1 cellular context compared by ENCODE assay signal in the genomic region with DNA sequence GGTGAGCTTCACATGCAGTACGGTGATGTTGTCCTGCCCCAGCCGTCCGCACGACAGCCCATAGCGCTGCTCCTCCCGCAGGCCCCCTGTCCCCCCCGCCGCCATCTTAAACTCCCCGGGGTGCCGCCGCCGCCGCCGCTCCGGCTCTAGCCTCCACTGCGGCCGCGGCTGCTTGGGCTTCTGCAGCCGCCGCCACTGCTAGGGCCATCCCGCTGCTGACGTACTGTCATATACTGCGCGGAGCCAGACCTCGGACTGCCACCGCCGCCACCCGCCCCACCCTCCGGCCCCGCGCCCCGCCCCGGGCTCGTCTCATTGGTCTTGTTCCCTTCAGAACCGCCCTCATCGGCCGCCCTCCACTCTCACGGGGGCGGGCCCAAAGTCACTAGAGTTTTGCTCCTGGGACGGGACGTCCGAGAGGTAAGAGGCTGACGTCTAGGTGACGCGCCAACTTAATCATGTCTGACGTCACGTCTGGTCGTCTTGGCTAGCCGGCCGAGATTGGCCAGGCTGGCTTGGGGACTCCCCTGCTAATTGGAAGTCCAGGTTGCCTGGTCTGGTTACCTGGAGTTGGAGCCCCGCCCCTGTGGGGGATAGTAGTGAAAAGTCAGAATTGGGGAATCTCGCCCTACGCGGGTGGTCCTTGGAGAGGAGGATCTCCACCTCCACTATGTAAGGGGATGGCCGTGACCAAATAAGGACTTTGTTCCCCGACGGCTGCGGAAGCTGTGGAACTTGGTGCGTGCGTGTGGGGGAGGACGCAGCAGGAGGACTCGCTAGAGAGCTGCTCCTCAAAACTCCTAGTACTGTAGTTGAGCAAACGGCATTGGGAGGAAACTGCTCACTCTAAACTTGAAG.
TF ChIP-seq lines count a peak whose summit lies in the region.

A gene (minus strand): TSS at position 235 of the 858 bp plus-strand sequence. CDS start 130 bp downstream, at position 105.

TF ChIP-seq in HepG2, 621 proteins besides CTCF, POLR2A, EP300 and RAD21 (continued from another document and continues in another):
- TF ChIP-seq, protein P1, sequence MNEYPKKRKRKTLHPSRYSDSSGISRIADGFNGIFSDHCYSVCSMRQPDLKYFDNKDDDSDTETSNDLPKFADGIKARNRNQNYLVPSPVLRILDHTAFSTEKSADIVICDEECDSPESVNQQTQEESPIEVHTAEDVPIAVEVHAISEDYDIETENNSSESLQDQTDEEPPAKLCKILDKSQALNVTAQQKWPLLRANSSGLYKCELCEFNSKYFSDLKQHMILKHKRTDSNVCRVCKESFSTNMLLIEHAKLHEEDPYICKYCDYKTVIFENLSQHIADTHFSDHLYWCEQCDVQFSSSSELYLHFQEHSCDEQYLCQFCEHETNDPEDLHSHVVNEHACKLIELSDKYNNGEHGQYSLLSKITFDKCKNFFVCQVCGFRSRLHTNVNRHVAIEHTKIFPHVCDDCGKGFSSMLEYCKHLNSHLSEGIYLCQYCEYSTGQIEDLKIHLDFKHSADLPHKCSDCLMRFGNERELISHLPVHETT (CRISPR knock-in tag; conservative IDR thresholded peaks at IDR 0.05): no peak
- TF ChIP-seq JARID2 (CRISPR knock-in tag; IDR thresholded peaks at IDR 0.05; ENCODE audit: insufficient replicate concordance) (no peak), ZNF550 (CRISPR knock-in tag; IDR thresholded peaks at IDR 0.05; ENCODE audit: borderline replicate concordance) (no peak), PHB2 (IDR thresholded peaks at IDR 0.05; ENCODE audit: partially characterized antibody) (no peak), HNF4G (IDR thresholded peaks at IDR 0.05; ENCODE audit: borderline replicate concordance, low read depth, low read length) (no peak; the same call in 1 of the 2 replicates), HNF4G (CRISPR knock-in tag; IDR thresholded peaks at IDR 0.05; ENCODE audit: borderline replicate concordance, low read depth) (peak; percentile 22; the same call in 1 of the 2 replicates), GPN1 (CRISPR knock-in tag; IDR thresholded peaks at IDR 0.05; ENCODE audit: borderline replicate concordance) (no peak), SALL1 (CRISPR knock-in tag; IDR thresholded peaks at IDR 0.05) (peak; percentile 78), NFYC (CRISPR knock-in tag; IDR thresholded peaks at IDR 0.05) (peak; percentile 62), KMT2B (CRISPR knock-in tag; IDR thresholded peaks at IDR 0.05) (peak; percentile 58), HNRNPLL (IDR thresholded peaks at IDR 0.05; ENCODE audit: low read depth, low read length, poor library complexity, severe bottlenecking) (peak; percentile 56), NFKB2 (CRISPR knock-in tag; IDR thresholded peaks at IDR 0.05; ENCODE audit: borderline replicate concordance) (0 out of 2 replicates have a peak, but pooled peaks have one; percentile 13), ZNF230 (CRISPR knock-in tag; IDR thresholded peaks at IDR 0.05) (no peak), ELF3 (CRISPR knock-in tag; IDR thresholded peaks at IDR 0.05) (peak; percentile 66), ZNF569 (CRISPR knock-in tag; IDR thresholded peaks at IDR 0.05; ENCODE audit: borderline replicate concordance) (peak; percentile 27; the same call in 1 of the 2 replicates), ISL2 (CRISPR knock-in tag; IDR thresholded peaks at IDR 0.05) (no peak), MED8 (CRISPR knock-in tag; IDR thresholded peaks at IDR 0.05; ENCODE audit: insufficient replicate concordance) (peak; percentile 32), MED13 (CRISPR knock-in tag; IDR thresholded peaks at IDR 0.05) (no peak; the same call in 1 of the 2 replicates), ZNF605 (CRISPR knock-in tag; IDR thresholded peaks at IDR 0.05) (peak; percentile 77), SP1 (IDR thresholded peaks at IDR 0.05) (no peak), SP1 (CRISPR knock-in tag; IDR thresholded peaks at IDR 0.05) (peak; percentile 86), SP4 (CRISPR knock-in tag; IDR thresholded peaks at IDR 0.05) (peak; percentile 71), AKAP8 (CRISPR knock-in tag; IDR thresholded peaks at IDR 0.05) (no peak), PPARG (CRISPR knock-in tag; conservative IDR thresholded peaks at IDR 0.05) (0 out of 2 replicates have a peak, but pooled peaks have one; percentile 34), TGIF2 (CRISPR knock-in tag; IDR thresholded peaks at IDR 0.05) (peak; percentile 58; the same call in 1 of the 2 replicates), POGZ (CRISPR knock-in tag; IDR thresholded peaks at IDR 0.05) (peak; percentile 97), DR1 (CRISPR knock-in tag; IDR thresholded peaks at IDR 0.05) (no peak), SOX5 (CRISPR knock-in tag; IDR thresholded peaks at IDR 0.05; ENCODE audit: borderline replicate concordance) (no peak; the same call in 1 of the 2 replicates), ZNF33A (CRISPR knock-in tag; IDR thresholded peaks at IDR 0.05; ENCODE audit: borderline replicate concordance) (no peak), ZNF225 (CRISPR knock-in tag; IDR thresholded peaks at IDR 0.05) (no peak), ZNF180 (CRISPR knock-in tag; IDR thresholded peaks at IDR 0.05; ENCODE audit: borderline replicate concordance, low read depth) (no peak), RCOR2 (CRISPR knock-in tag; IDR thresholded peaks at IDR 0.05) (peak; percentile 77), HDAC2 (CRISPR knock-in tag; IDR thresholded peaks at IDR 0.05) (peak; percentile 81; the same call in 1 of the 2 replicates), TMF1 (CRISPR knock-in tag; IDR thresholded peaks at IDR 0.05; ENCODE audit: low read depth) (peak; percentile 74; the same call in 1 of the 2 replicates), EED (CRISPR knock-in tag; IDR thresholded peaks at IDR 0.05) (no peak), RFX1 (IDR thresholded peaks at IDR 0.05) (no peak)
- TF ChIP-seq, protein P2, sequence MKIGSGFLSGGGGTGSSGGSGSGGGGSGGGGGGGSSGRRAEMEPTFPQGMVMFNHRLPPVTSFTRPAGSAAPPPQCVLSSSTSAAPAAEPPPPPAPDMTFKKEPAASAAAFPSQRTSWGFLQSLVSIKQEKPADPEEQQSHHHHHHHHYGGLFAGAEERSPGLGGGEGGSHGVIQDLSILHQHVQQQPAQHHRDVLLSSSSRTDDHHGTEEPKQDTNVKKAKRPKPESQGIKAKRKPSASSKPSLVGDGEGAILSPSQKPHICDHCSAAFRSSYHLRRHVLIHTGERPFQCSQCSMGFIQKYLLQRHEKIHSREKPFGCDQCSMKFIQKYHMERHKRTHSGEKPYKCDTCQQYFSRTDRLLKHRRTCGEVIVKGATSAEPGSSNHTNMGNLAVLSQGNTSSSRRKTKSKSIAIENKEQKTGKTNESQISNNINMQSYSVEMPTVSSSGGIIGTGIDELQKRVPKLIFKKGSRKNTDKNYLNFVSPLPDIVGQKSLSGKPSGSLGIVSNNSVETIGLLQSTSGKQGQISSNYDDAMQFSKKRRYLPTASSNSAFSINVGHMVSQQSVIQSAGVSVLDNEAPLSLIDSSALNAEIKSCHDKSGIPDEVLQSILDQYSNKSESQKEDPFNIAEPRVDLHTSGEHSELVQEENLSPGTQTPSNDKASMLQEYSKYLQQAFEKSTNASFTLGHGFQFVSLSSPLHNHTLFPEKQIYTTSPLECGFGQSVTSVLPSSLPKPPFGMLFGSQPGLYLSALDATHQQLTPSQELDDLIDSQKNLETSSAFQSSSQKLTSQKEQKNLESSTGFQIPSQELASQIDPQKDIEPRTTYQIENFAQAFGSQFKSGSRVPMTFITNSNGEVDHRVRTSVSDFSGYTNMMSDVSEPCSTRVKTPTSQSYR (CRISPR knock-in tag; IDR thresholded peaks at IDR 0.05; ENCODE audit: borderline replicate concordance): peak; percentile 57; the same call in 1 of the 2 replicates
- TF ChIP-seq, protein P3, sequence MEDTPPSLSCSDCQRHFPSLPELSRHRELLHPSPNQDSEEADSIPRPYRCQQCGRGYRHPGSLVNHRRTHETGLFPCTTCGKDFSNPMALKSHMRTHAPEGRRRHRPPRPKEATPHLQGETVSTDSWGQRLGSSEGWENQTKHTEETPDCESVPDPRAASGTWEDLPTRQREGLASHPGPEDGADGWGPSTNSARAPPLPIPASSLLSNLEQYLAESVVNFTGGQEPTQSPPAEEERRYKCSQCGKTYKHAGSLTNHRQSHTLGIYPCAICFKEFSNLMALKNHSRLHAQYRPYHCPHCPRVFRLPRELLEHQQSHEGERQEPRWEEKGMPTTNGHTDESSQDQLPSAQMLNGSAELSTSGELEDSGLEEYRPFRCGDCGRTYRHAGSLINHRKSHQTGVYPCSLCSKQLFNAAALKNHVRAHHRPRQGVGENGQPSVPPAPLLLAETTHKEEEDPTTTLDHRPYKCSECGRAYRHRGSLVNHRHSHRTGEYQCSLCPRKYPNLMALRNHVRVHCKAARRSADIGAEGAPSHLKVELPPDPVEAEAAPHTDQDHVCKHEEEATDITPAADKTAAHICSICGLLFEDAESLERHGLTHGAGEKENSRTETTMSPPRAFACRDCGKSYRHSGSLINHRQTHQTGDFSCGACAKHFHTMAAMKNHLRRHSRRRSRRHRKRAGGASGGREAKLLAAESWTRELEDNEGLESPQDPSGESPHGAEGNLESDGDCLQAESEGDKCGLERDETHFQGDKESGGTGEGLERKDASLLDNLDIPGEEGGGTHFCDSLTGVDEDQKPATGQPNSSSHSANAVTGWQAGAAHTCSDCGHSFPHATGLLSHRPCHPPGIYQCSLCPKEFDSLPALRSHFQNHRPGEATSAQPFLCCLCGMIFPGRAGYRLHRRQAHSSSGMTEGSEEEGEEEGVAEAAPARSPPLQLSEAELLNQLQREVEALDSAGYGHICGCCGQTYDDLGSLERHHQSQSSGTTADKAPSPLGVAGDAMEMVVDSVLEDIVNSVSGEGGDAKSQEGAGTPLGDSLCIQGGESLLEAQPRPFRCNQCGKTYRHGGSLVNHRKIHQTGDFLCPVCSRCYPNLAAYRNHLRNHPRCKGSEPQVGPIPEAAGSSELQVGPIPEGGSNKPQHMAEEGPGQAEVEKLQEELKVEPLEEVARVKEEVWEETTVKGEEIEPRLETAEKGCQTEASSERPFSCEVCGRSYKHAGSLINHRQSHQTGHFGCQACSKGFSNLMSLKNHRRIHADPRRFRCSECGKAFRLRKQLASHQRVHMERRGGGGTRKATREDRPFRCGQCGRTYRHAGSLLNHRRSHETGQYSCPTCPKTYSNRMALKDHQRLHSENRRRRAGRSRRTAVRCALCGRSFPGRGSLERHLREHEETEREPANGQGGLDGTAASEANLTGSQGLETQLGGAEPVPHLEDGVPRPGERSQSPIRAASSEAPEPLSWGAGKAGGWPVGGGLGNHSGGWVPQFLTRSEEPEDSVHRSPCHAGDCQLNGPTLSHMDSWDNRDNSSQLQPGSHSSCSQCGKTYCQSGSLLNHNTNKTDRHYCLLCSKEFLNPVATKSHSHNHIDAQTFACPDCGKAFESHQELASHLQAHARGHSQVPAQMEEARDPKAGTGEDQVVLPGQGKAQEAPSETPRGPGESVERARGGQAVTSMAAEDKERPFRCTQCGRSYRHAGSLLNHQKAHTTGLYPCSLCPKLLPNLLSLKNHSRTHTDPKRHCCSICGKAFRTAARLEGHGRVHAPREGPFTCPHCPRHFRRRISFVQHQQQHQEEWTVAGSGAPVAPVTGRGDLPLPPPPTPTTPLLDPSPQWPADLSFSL (CRISPR knock-in tag; IDR thresholded peaks at IDR 0.05): no peak
- TF ChIP-seq, protein P4, sequence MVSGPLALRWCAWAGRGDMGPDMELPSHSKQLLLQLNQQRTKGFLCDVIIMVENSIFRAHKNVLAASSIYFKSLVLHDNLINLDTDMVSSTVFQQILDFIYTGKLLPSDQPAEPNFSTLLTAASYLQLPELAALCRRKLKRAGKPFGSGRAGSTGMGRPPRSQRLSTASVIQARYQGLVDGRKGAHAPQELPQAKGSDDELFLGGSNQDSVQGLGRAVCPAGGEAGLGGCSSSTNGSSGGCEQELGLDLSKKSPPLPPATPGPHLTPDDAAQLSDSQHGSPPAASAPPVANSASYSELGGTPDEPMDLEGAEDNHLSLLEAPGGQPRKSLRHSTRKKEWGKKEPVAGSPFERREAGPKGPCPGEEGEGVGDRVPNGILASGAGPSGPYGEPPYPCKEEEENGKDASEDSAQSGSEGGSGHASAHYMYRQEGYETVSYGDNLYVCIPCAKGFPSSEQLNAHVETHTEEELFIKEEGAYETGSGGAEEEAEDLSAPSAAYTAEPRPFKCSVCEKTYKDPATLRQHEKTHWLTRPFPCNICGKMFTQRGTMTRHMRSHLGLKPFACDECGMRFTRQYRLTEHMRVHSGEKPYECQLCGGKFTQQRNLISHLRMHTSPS (CRISPR knock-in tag; IDR thresholded peaks at IDR 0.05; ENCODE audit: low read depth): no peak
- TF ChIP-seq, protein P5, sequence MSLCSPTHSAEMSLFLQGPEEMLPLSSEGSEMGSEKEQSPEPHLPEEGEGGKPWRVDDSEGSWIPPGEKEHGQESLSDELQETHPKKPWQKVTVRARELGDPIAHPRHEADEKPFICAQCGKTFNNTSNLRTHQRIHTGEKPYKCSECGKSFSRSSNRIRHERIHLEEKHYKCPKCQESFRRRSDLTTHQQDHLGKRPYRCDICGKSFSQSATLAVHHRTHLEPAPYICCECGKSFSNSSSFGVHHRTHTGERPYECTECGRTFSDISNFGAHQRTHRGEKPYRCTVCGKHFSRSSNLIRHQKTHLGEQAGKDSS (CRISPR knock-in tag; IDR thresholded peaks at IDR 0.05; ENCODE audit: borderline replicate concordance, low read depth): no peak
- TF ChIP-seq, protein P6, sequence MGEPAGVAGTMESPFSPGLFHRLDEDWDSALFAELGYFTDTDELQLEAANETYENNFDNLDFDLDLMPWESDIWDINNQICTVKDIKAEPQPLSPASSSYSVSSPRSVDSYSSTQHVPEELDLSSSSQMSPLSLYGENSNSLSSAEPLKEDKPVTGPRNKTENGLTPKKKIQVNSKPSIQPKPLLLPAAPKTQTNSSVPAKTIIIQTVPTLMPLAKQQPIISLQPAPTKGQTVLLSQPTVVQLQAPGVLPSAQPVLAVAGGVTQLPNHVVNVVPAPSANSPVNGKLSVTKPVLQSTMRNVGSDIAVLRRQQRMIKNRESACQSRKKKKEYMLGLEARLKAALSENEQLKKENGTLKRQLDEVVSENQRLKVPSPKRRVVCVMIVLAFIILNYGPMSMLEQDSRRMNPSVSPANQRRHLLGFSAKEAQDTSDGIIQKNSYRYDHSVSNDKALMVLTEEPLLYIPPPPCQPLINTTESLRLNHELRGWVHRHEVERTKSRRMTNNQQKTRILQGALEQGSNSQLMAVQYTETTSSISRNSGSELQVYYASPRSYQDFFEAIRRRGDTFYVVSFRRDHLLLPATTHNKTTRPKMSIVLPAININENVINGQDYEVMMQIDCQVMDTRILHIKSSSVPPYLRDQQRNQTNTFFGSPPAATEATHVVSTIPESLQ (CRISPR knock-in tag; conservative IDR thresholded peaks at IDR 0.05): no peak
- TF ChIP-seq, protein P7, sequence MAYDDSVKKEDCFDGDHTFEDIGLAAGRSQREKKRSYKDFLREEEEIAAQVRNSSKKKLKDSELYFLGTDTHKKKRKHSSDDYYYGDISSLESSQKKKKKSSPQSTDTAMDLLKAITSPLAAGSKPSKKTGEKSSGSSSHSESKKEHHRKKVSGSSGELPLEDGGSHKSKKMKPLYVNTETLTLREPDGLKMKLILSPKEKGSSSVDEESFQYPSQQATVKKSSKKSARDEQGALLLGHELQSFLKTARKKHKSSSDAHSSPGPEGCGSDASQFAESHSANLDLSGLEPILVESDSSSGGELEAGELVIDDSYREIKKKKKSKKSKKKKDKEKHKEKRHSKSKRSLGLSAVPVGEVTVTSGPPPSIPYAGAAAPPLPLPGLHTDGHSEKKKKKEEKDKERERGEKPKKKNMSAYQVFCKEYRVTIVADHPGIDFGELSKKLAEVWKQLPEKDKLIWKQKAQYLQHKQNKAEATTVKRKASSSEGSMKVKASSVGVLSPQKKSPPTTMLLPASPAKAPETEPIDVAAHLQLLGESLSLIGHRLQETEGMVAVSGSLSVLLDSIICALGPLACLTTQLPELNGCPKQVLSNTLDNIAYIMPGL (CRISPR knock-in tag; IDR thresholded peaks at IDR 0.05; ENCODE audit: borderline replicate concordance in 1 of 2, low read depth in 1 of 2): peak in 1 of 2 experiments; percentile 40; a peak in 2 of 4 replicates
